ENCODE assay signal across 8 cellular contexts in genomic region chr15:63891079-63891762, GRCh38. TPM values are rescaled to one million over a fixed set of nuclear protein-coding genes. Genes with fewer than 3 reads are reported as not detected.
DNase-seq lines count a peak whose midpoint lies in the region; ATAC-seq, FAIRE-seq and TF ChIP-seq lines count a peak whose summit lies in the region.

No MANE protein-coding gene starts in this region.

- intact Hi-C loops in Right ventricle myocardium inferior (cut with DNase I) (loop anchor here (1.0 to 5.0 kb wide), 2 partner anchors 59 to 135 kb away; partner anchors contain the start of gene HERC1), posterior vena cava (cut with DNase I) (no loop called here)

- ATAC-seq in Right ventricle myocardium inferior: peak; percentile 62
- no peak for ATAC-seq in HG03159 (IDR thresholded peaks at IDR 0.05; ENCODE audit: unreplicated experiment)

- no peaks in the 10 kb centered on the region for H3K27me3 Mint-ChIP-seq in activated naive CD4-positive, alpha-beta T cell treated with anti-CD3 and anti-CD28 coated beads, Interleukin-2, amount 10 ng/mL, durations not matched to agents 7 days and 5 days

- CTCF ChIA-PET in activated naive CD4-positive, alpha-beta T cell treated with anti-CD3 and anti-CD28 coated beads, Interleukin-2, amount 10 ng/mL, durations not matched to agents 7 days and 5 days (lab: Charles Lee): interaction anchor here (0.6 to 2.5 kb wide), 27 partner anchors 8 to 281 kb away, joined by 3 to 28 read pairs (median 4); partner anchors contain the start of genes DAPK2 and HERC1

- H3K27ac Mint-ChIP-seq in activated naive CD4-positive, alpha-beta T cell treated with anti-CD3 and anti-CD28 coated beads, Interleukin-2, amount 10 ng/mL, durations not matched to agents 7 days and 5 days: peak overlapping the region; percentile 90

- no peak overlapping the region for H3K4me3 ChIP-seq in NB4 (ENCODE audit: low read depth, low read length)

- H3K4me1 Mint-ChIP-seq in activated naive CD4-positive, alpha-beta T cell treated with anti-CD3 and anti-CD28 coated beads, Interleukin-2, amount 10 ng/mL, durations not matched to agents 7 days and 5 days: peaks cover 54% of the 10 kb centered on the region

- peak; percentile 50 for DNase-seq in GM04504 (ENCODE audit: low read depth)
- peak; percentile 81 for DNase-seq in NB4 (ENCODE audit: low read depth)
- peak; percentile 64 for DNase-seq in SKM-1 (lab: John Stamatoyannopoulos, UW; ENCODE audit: unreplicated experiment)
- DNase-seq in activated naive CD4-positive, alpha-beta T cell treated with anti-CD3 and anti-CD28 coated beads, Interleukin-2, amount 10 ng/mL, durations not matched to agents 7 days and 5 days: peak; percentile 80
- DNase-seq in Right ventricle myocardium inferior (ENCODE audit: missing footprints): peak; percentile 90
- DNase-seq in posterior vena cava (ENCODE audit: low spot score): peak; percentile 91
- DNase-seq in urothelium cell line (ENCODE audit: low spot score): peak; percentile 75

- TF ChIP-seq CTCF in NB4 (IDR thresholded peaks at IDR 0.05; ENCODE audit: low read depth, low read length): peak; percentile 88

- TF ChIP-seq POLR2A in NB4 (IDR thresholded peaks at IDR 0.05; ENCODE audit: extremely low read depth, insufficient read length): no peak

- H3K4me3 Mint-ChIP-seq in activated naive CD4-positive, alpha-beta T cell treated with anti-CD3 and anti-CD28 coated beads, Interleukin-2, amount 10 ng/mL, durations not matched to agents 7 days and 5 days: no peak overlapping the region

- H3K36me3 Mint-ChIP-seq in activated naive CD4-positive, alpha-beta T cell treated with anti-CD3 and anti-CD28 coated beads, Interleukin-2, amount 10 ng/mL, durations not matched to agents 7 days and 5 days: no peaks in the 10 kb centered on the region

- H3K9me3 Mint-ChIP-seq in activated naive CD4-positive, alpha-beta T cell treated with anti-CD3 and anti-CD28 coated beads, Interleukin-2, amount 10 ng/mL, durations not matched to agents 7 days and 5 days: no peaks in the 10 kb centered on the region

- FAIRE-seq in urothelium cell line (lab: Jason Lieb, UNC): no peak

RNA-seq across cellular contexts. Expression of gene HERC1, which starts 57.5 kb away (rescaled TPM):
- total RNA-seq in Right ventricle myocardium inferior (64.8 TPM), posterior vena cava (10 to 100 TPM; 81.3 to 82.3 TPM)
